Comparison of ENCODE assay signal across 31 cellular contexts in the genomic region with DNA sequence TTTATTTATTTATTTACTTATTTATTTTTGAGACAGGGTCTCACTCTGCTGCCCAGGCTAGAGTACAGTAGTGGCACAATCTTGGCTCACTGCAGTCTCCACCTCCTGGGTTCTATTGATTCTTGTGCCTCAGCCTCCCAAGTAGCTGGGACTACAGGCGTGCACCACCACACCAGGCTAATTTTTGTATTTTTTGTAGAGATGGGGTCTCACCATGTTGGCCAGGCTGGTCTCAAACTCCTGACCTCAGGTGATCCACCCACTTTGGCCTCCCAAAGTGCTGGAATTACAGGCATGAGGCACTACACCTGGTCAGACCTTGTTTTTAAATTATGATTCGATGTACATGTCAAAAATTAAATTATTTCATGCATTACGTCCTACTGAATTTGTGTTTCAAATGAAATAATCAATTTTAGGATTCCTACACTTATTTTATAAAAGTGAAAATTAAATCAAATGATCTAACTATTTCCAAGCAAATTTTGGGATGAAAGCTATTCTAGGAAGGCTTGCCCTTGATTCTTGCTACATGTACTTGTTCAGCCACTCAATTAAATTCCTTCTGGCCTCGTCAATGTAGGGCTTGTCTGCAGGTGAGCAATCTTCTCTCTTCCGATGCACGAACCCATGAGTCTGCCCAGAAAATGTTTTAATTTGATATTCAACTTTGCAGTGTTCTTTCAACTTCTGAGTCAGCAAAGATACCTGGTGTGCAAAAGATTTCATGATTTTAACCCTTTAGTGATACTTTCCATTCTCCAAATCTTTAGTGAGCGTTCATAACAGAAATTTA. TPM values are rescaled to one million over a fixed set of nuclear protein-coding genes. Genes with fewer than 3 reads are reported as not detected.
"Had no signal": no experiment of that assay in that cellular context is flagged by ENCODE, and none has a peak within 500 bp of the region (broad histone marks: within the 10 kb centered on the region; RNA-seq: fewer than 3 reads in every experiment).

No MANE protein-coding gene starts in this region.

- ATAC-seq: activated CD4-positive, CD25-positive, alpha-beta regulatory T cell treated with anti-CD3 and anti-CD28 coated beads, Interleukin-2, amount 50 U/mL, for 24 hours; activated CD8-positive, alpha-beta T cell treated with anti-CD3 and anti-CD28 coated beads for 36 hours; activated T-cell treated with anti-CD3 and anti-CD28 coated beads, Interleukin-2, amount 50 U/mL, for 72 hours; effector memory CD8-positive, alpha-beta T cell; T-helper 17 cell had no signal

- H3K9me3 ChIP-seq: esophagus squamous epithelium had no signal

- H3K36me3 ChIP-seq: brain microvascular endothelial cell, esophagus squamous epithelium, WERI-Rb-1 had no signal

- H3K4me1 ChIP-seq: esophagus squamous epithelium had no signal

- H3K4me3 Mint-ChIP-seq: activated B cell treated with CpG ODN at 0.5 μM for 24 hours; activated CD8-positive, alpha-beta T cell treated with anti-CD3 and anti-CD28 coated beads for 36 hours; activated naive CD4-positive, alpha-beta T cell treated with anti-CD3 and anti-CD28 coated beads, Interleukin-2, amount 10 ng/mL, durations not matched to agents 7 days and 5 days; activated naive CD8-positive, alpha-beta T cell; activated T-cell treated with anti-CD3 and anti-CD28 coated beads, Interleukin-2, amount 50 U/mL, for 24 hours; activated T-cell treated with anti-CD3 and anti-CD28 coated beads, Interleukin-2, amount 50 U/mL, for 72 hours; effector memory CD8-positive, alpha-beta T cell; T-helper 17 cell; T-helper 2 cell treated with Interferon-gamma antibody and Interleukin-4, amounts not matched to agents 5 μg/mL and 100 μg/mL, for 36 hours had no signal

- H3K4me3 ChIP-seq: esophagus squamous epithelium had no signal

- FAIRE-seq: astrocyte, colon, frontal cortex had no signal

- DNase-seq: activated B cell treated with CpG ODN at 0.5 μM for 24 hours; activated CD4-positive, alpha-beta T cell treated with anti-CD3 and anti-CD28 coated beads for 48 hours; activated CD4-positive, alpha-beta T cell treated with anti-CD3 and anti-CD28 coated beads, Interleukin-2, amount 50 U/mL, for 1 hour; activated CD4-positive, alpha-beta T cell treated with anti-CD3 and anti-CD28 coated beads, Interleukin-2, amount 50 U/mL, for 48 hours; activated CD8-positive, alpha-beta T cell treated with anti-CD3 and anti-CD28 coated beads for 36 hours; activated gamma-delta T cell; activated naive CD4-positive, alpha-beta T cell; activated naive CD4-positive, alpha-beta T cell treated with anti-CD3 and anti-CD28 coated beads, Interleukin-2, amount 10 ng/mL, durations not matched to agents 7 days and 5 days; activated T-cell treated with anti-CD3 and anti-CD28 coated beads for 4 hours; activated T-cell treated with anti-CD3 and anti-CD28 coated beads, Interleukin-2, amount 50 U/mL, for 24 hours; activated T-cell treated with anti-CD3 and anti-CD28 coated beads, Interleukin-2, amount 50 U/mL, for 72 hours; amniotic stem cell; anterior cingulate cortex; brain microvascular endothelial cell; caudate nucleus; cortex of kidney; dermis blood vessel endothelial cell; effector CD4-positive, alpha-beta T cell; effector memory CD8-positive, alpha-beta T cell; esophagus squamous epithelium; T-helper 1 cell; T-helper 17 cell; T1000; WERI-Rb-1 had no signal

- H3K27me3 Mint-ChIP-seq: activated CD8-positive, alpha-beta T cell treated with anti-CD3 and anti-CD28 coated beads for 36 hours; activated T-cell treated with anti-CD3 and anti-CD28 coated beads, Interleukin-2, amount 50 U/mL, for 24 hours had no signal

- H3K27ac Mint-ChIP-seq: activated B cell treated with CpG ODN at 0.5 μM for 24 hours; activated CD8-positive, alpha-beta T cell treated with anti-CD3 and anti-CD28 coated beads for 36 hours; activated naive CD4-positive, alpha-beta T cell treated with anti-CD3 and anti-CD28 coated beads, Interleukin-2, amount 10 ng/mL, durations not matched to agents 7 days and 5 days; activated naive CD8-positive, alpha-beta T cell; activated T-cell treated with anti-CD3 and anti-CD28 coated beads, Interleukin-2, amount 50 U/mL, for 24 hours; activated T-cell treated with anti-CD3 and anti-CD28 coated beads, Interleukin-2, amount 50 U/mL, for 72 hours; effector memory CD8-positive, alpha-beta T cell; T-helper 17 cell; T-helper 2 cell treated with Interferon-gamma antibody and Interleukin-4, amounts not matched to agents 5 μg/mL and 100 μg/mL, for 36 hours had no signal

- H3K27me3 ChIP-seq: brain microvascular endothelial cell, esophagus squamous epithelium had no signal

- H3K27ac ChIP-seq: brain microvascular endothelial cell, epithelial cell of prostate, esophagus squamous epithelium, WERI-Rb-1 had no signal

- H3K9me3 Mint-ChIP-seq: activated B cell treated with CpG ODN at 0.5 μM for 24 hours; activated CD8-positive, alpha-beta T cell treated with anti-CD3 and anti-CD28 coated beads for 36 hours; activated naive CD4-positive, alpha-beta T cell treated with anti-CD3 and anti-CD28 coated beads, Interleukin-2, amount 10 ng/mL, durations not matched to agents 7 days and 5 days; activated T-cell treated with anti-CD3 and anti-CD28 coated beads, Interleukin-2, amount 50 U/mL, for 24 hours; activated T-cell treated with anti-CD3 and anti-CD28 coated beads, Interleukin-2, amount 50 U/mL, for 72 hours; effector memory CD8-positive, alpha-beta T cell; T-helper 2 cell treated with Interferon-gamma antibody and Interleukin-4, amounts not matched to agents 5 μg/mL and 100 μg/mL, for 36 hours had no signal

- H3K36me3 Mint-ChIP-seq: activated naive CD4-positive, alpha-beta T cell treated with anti-CD3 and anti-CD28 coated beads, Interleukin-2, amount 10 ng/mL, durations not matched to agents 7 days and 5 days; activated naive CD8-positive, alpha-beta T cell had no signal

RNA-seq across cellular contexts. Expression of a gene that starts 27.6 kb away (rescaled TPM):
- total RNA-seq: activated B cell treated with CpG ODN at 0.5 μM for 24 hours had no signal
